15 cellular contexts compared by ENCODE assay signal in genomic region chr17:50637829-50638571, GRCh38. TPM values are rescaled to one million over a fixed set of nuclear protein-coding genes. Genes with fewer than 3 reads are reported as not detected.
DNase-seq lines count a peak whose midpoint lies in the region; ATAC-seq and TF ChIP-seq lines count a peak whose summit lies in the region.
"Had no signal": no experiment of that assay in that cellular context is flagged by ENCODE, and none has a peak within 500 bp of the region (broad histone marks: within the 10 kb centered on the region; RNA-seq: fewer than 3 reads in every experiment).

No MANE protein-coding gene starts in this region.

- H3K9me1 ChIP-seq in IMR-90 (ENCODE audit: insufficient read depth, low read length) = peaks cover 45% of the 10 kb centered on the region

- H2BK15ac ChIP-seq in IMR-90 (ENCODE audit: low read depth, low read length) = peak overlapping the region; percentile 97

- peak overlapping the region; percentile 71 to 80 for H4K8ac ChIP-seq in IMR-90 (ENCODE audit: low read depth in 2 of 2, low read length in 2 of 2)

- H3K56ac ChIP-seq in IMR-90 (ENCODE audit: extremely low read depth, insufficient read depth, low read length) = peak overlapping the region; percentile 75

- peak overlapping the region; percentile 79 for H2BK20ac ChIP-seq in IMR-90 (ENCODE audit: low read depth, low read length)

- dilution Hi-C loops in IMR-90 (cut with HindIII; ENCODE audit: low sequenced_read_pairs, unreplicated experiment) = no loop called here

- H3K4me2 ChIP-seq in IMR-90 (ENCODE audit: low read depth, low read length) = peak overlapping the region; percentile 3; the same call in 1 of the 2 replicates

- peak overlapping the region; percentile 75 for H3K27ac ChIP-seq in IMR-90 (ENCODE audit: insufficient read depth, low read length)
- H3K27ac ChIP-seq in stomach = peak overlapping the region; percentile 75 to 89 (median 88)
- H3K27ac ChIP-seq: gastrocnemius medialis had no signal

- CTCF ChIA-PET in IMR-90 (lab: Yijun Ruan, JAX) = no interaction called here

- peak overlapping the region; percentile 62 for H4K5ac ChIP-seq in IMR-90 (ENCODE audit: low read depth, low read length)

- ATAC-seq in IMR-90 (ENCODE audit: low read depth) = no peak
- ATAC-seq in HG03108 (IDR thresholded peaks at IDR 0.05; ENCODE audit: unreplicated experiment) = no peak
- ATAC-seq: naive thymus-derived CD4-positive, alpha-beta T cell had no signal

- intact Hi-C loops in IMR-90 (cut with micrococcal nuclease) (loop anchor here (2.0 kb wide), 1 partner anchor 57 kb away; no protein-coding TSS in a partner anchor), stomach (cut with DNase I; ENCODE audit: low total_unique reads) (no loop called here)

- in situ Hi-C loops in IMR-90 (cut with MboI; ENCODE audit: low sequenced_read_pairs) = loop anchor here (5.0 kb wide), 1 partner anchor 39 kb away; no protein-coding TSS in a partner anchor

- no peak for TF ChIP-seq EP300 in stomach (IDR thresholded peaks at IDR 0.05)

- H3K9ac ChIP-seq in IMR-90 (ENCODE audit: low read depth, low read length) (no peak overlapping the region), adipocyte (ENCODE audit: low read length) (peak overlapping the region; percentile 40)

- TF ChIP-seq POLR2A in IMR-90 (IDR thresholded peaks at IDR 0.05; ENCODE audit: low read depth, low read length) = no peak
- no peak for TF ChIP-seq POLR2A in stomach (IDR thresholded peaks at IDR 0.05)

- 89% methylated on average over 1 of the region's 7 CpGs; no CpG with 5 or more reads in 1 of the 2 experiments for WGBS in IMR-90 (ENCODE audit: extremely low coverage in 2 of 2, insufficient read length in 1 of 2), 2 experiments
- 56 to 88% (median 71%) methylated on average over 7 of the region's 7 CpGs for WGBS in stomach, 5 donors

- no peak for TF ChIP-seq CTCF in IMR-90 (conservative IDR thresholded peaks at IDR 0.05; ENCODE audit: low read depth, low read length)
- no peak for TF ChIP-seq CTCF in stomach (IDR thresholded peaks at IDR 0.05)

- H3K4me1 ChIP-seq in IMR-90 (ENCODE audit: control insufficient read depth, insufficient read depth, low read length) = peaks cover 40% of the 10 kb centered on the region
- H3K4me1 ChIP-seq in adipocyte (ENCODE audit: control insufficient read depth, insufficient read depth, low read length) = peaks cover 69% of the 10 kb centered on the region
- H3K4me1 ChIP-seq in stomach = peaks cover 75 to 95% (median 80%) of the 10 kb centered on the region in 4 donors

- peak overlapping the region; percentile 44 for H3K14ac ChIP-seq in IMR-90 (replicated peaks; ENCODE audit: low read depth, low read length)

- H4K91ac ChIP-seq in IMR-90 (ENCODE audit: insufficient read depth, low read depth, low read length) = peak overlapping the region; percentile 97

- POLR2A ChIA-PET in IMR-90 (lab: Charles Lee; ENCODE audit: unreplicated experiment) = no interaction called here

- H2BK5ac ChIP-seq in IMR-90 (ENCODE audit: low read depth, low read length, poor library complexity, severe bottlenecking) = peak overlapping the region; percentile 91

- peak overlapping the region; percentile 93 for H3K23ac ChIP-seq in IMR-90 (ENCODE audit: low read depth, low read length)

- TF ChIP-seq RAD21 in IMR-90 (IDR thresholded peaks at IDR 0.05; ENCODE audit: low read length) = no peak

- no TSS peak for BruUV-seq in IMR-90 (replicated peaks; lab: Mats Ljungman, UMichigan)

- DNase-seq in IMR-90 (no peak), adipocyte (ENCODE audit: low read depth) (no peak), left kidney (ENCODE audit: low read depth, low spot score) (peak; percentile 33), stomach (no peak), NCI-H1694 treated with DMSO at 0.1 percent for 48 hours (lab: John Stamatoyannopoulos, UW) (no peak), RPMI8226 (no peak)
- DNase-seq: activated CD4-positive, alpha-beta T cell treated with anti-CD3 and anti-CD28 coated beads for 1 hour; activated T-cell treated with anti-CD3 and anti-CD28 coated beads, Interleukin-2, amount 50 U/mL, for 48 hours; effector CD8-positive, alpha-beta T cell; gastrocnemius medialis; immature natural killer cell; naive thymus-derived CD4-positive, alpha-beta T cell; NCI-H2081 treated with DMSO at 0.1 percent for 48 hours; T-helper 1 cell had no signal

- H3K79me1 ChIP-seq in IMR-90 (ENCODE audit: low read depth in 1 of 2, low read length in 2 of 2) = peaks cover 17 to 64% of the 10 kb centered on the region in 2 experiments; a peak in 3 of 4 replicates

- no peaks in the 10 kb centered on the region for H3K36me3 ChIP-seq in IMR-90 (ENCODE audit: control insufficient read depth, insufficient read depth, low read length)
- peaks cover 8% of the 10 kb centered on the region for H3K36me3 ChIP-seq in adipocyte (ENCODE audit: control insufficient read depth, insufficient read depth, low read length, severe bottlenecking)
- peaks cover 0 to 5% (median 0%) of the 10 kb centered on the region in 4 donors for H3K36me3 ChIP-seq in stomach
- H3K36me3 ChIP-seq: gastrocnemius medialis had no signal

- H3K27me3 ChIP-seq in IMR-90 (ENCODE audit: control insufficient read depth, insufficient read depth, low read length) = peaks cover 5% of the 10 kb centered on the region; the same call in 1 of the 2 replicates
- H3K27me3 ChIP-seq in adipocyte (replicated peaks; ENCODE audit: control insufficient read depth, insufficient read depth, low read length) = no peaks in the 10 kb centered on the region
- H3K27me3 ChIP-seq in stomach = peaks cover 0 to 35% (median 12%) of the 10 kb centered on the region in 3 donors

- H3K4me3 ChIP-seq in IMR-90 (ENCODE audit: insufficient read depth, low read depth, low read length) (no peak overlapping the region), adipocyte (ENCODE audit: low read length) (peak overlapping the region; percentile 39), stomach (no peak overlapping the region)
- H3K4me3 ChIP-seq: gastrocnemius medialis had no signal

- peak overlapping the region; percentile 52 for H2AK9ac ChIP-seq in IMR-90 (replicated peaks; ENCODE audit: low read depth, low read length, poor library complexity)

- H2AK5ac ChIP-seq in IMR-90 (ENCODE audit: low read depth, low read length) = peak overlapping the region; percentile 99

- peaks cover 11% of the 10 kb centered on the region for H4K20me1 ChIP-seq in IMR-90 (ENCODE audit: insufficient read depth, low read length)

- H3K9me3 ChIP-seq in IMR-90 (ENCODE audit: control insufficient read depth, insufficient read depth, low read length) (no peaks in the 10 kb centered on the region), adipocyte (ENCODE audit: control insufficient read depth, low read length) (no peaks in the 10 kb centered on the region), stomach (no peaks in the 10 kb centered on the region)
- H3K9me3 ChIP-seq: gastrocnemius medialis had no signal

- peak overlapping the region; percentile 84 for H2AFZ ChIP-seq in IMR-90 (replicated peaks; ENCODE audit: low read length, poor library complexity)

- peak overlapping the region; percentile 98 for H2BK120ac ChIP-seq in IMR-90 (ENCODE audit: low read depth, low read length)

- H3K18ac ChIP-seq in IMR-90 (ENCODE audit: low read depth, low read length) = peak overlapping the region; percentile 38

- peak overlapping the region; percentile 93 for H3K4ac ChIP-seq in IMR-90 (ENCODE audit: low read depth, low read length)

TF ChIP-seq in IMR-90, 13 proteins besides CTCF, POLR2A, EP300 and RAD21:
- TF ChIP-seq RFX5 (IDR thresholded peaks at IDR 0.05; ENCODE audit: low read depth, low read length) = no peak
- TF ChIP-seq, protein P1, sequence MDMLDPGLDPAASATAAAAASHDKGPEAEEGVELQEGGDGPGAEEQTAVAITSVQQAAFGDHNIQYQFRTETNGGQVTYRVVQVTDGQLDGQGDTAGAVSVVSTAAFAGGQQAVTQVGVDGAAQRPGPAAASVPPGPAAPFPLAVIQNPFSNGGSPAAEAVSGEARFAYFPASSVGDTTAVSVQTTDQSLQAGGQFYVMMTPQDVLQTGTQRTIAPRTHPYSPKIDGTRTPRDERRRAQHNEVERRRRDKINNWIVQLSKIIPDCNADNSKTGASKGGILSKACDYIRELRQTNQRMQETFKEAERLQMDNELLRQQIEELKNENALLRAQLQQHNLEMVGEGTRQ (IDR thresholded peaks at IDR 0.05; ENCODE audit: low read depth, low read length) = no peak
- TF ChIP-seq CEBPB (IDR thresholded peaks at IDR 0.05; ENCODE audit: low read depth, low read length) = no peak
- TF ChIP-seq MAZ (IDR thresholded peaks at IDR 0.05; ENCODE audit: borderline replicate concordance, low read depth, low read length) = no peak
- no peak for TF ChIP-seq FOS (IDR thresholded peaks at IDR 0.05; ENCODE audit: low read depth, low read length)
- no peak for TF ChIP-seq MAFK (IDR thresholded peaks at IDR 0.05; ENCODE audit: low read depth, low read length)
- no peak for TF ChIP-seq BHLHE40 (IDR thresholded peaks at IDR 0.05; ENCODE audit: low read depth, low read length)
- no peak for TF ChIP-seq ELK1 (IDR thresholded peaks at IDR 0.05; ENCODE audit: borderline replicate concordance, low read depth, low read length)
- TF ChIP-seq MXI1 (IDR thresholded peaks at IDR 0.05; ENCODE audit: borderline replicate concordance, low read depth, low read length) = no peak
- no peak for TF ChIP-seq SMC3 (IDR thresholded peaks at IDR 0.05; ENCODE audit: low read depth, low read length)
- TF ChIP-seq RCOR1 (IDR thresholded peaks at IDR 0.05; ENCODE audit: insufficient replicate concordance, low read length) = no peak
- TF ChIP-seq CHD1 (IDR thresholded peaks at IDR 0.05; ENCODE audit: low read depth, low read length) = no peak
- no peak for TF ChIP-seq NFE2L2 (IDR thresholded peaks at IDR 0.05; ENCODE audit: low read depth, low read length)

RNA-seq across cellular contexts. Expression of gene ABCC3, which starts 3.3 kb away (rescaled TPM):
- total RNA-seq in IMR-90 (2012; rRNA removed) = 2.2 and 3.2 TPM in 2 replicates
- 6.0 and 6.6 TPM in 2 replicates for polyA plus RNA-seq in IMR-90 (2012; rRNA removed)
- 1.7 and 5.8 TPM in 2 replicates for polyA plus RNA-seq in IMR-90 (2012; cell fraction: cytosol; rRNA removed)
- polyA plus RNA-seq in IMR-90 (2012; cell fraction: nucleus; rRNA removed; ENCODE audit: low replicate concordance) = 61.3 and 69.4 TPM in 2 replicates
- total RNA-seq in stomach = 1,000 to 10,000 TPM in 1 of 5 donors, 100 to 1,000 TPM in 4; 139 to 1,043 (median 270) TPM
- polyA plus RNA-seq in stomach = 10 to 100 TPM; 13.6 to 46.4 (median 23.9) TPM
- polyA plus RNA-seq: naive thymus-derived CD4-positive, alpha-beta T cell had no signal

Comparison
In these comparisons a context has a peak if more than half of its experiments do, and no peak if none do; other contexts are left out.
1. RNA of gene ABCC3, which starts 3.3 kb away (total RNA-seq): 139 to 1,043 TPM in stomach; 2.2 to 3.2 TPM in IMR-90; every median in the first group is over 10 times any median in the second.